In the genomic region with DNA sequence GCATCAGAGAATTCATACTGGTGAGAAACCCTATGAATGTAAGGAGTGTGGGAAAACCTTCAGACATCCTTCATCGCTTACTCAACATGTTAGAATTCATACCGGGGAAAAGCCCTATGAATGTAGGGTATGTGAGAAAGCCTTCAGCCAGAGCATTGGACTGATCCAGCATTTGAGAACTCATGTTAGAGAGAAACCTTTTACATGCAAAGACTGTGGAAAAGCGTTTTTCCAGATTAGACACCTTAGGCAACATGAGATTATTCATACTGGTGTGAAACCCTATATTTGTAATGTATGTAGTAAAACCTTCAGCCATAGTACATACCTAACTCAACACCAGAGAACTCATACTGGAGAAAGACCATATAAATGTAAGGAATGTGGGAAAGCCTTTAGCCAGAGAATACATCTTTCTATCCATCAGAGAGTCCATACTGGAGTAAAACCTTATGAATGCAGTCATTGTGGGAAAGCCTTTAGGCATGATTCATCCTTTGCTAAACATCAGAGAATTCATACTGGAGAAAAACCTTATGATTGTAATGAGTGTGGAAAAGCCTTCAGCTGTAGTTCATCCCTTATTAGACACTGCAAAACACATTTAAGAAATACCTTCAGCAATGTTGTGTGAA, we compare ENCODE assay signal across 1 cellular context.
TF ChIP-seq lines count a peak whose summit lies in the region.

No MANE protein-coding gene starts in this region.

TF ChIP-seq in GM23338, 12 proteins besides CTCF, POLR2A, EP300 and RAD21 (continued from another document):
- TF ChIP-seq REST (IDR thresholded peaks at IDR 0.05; ENCODE audit: unreplicated experiment) (no peak), ZNF331 (CRISPR knock-in tag; IDR thresholded peaks at IDR 0.05; ENCODE audit: low read depth) (no peak), EZH2 (IDR thresholded peaks at IDR 0.05; ENCODE audit: low read depth, unreplicated experiment) (no peak), ZNF114 (CRISPR knock-in tag; IDR thresholded peaks at IDR 0.05) (no peak)
